ENCODE assay signal across 1 cellular context in genomic region chr11:7986768-7987559, GRCh38.
TF ChIP-seq lines count a peak whose summit lies in the region.

TSS of gene EIF3F (plus strand) at chr11:7987337. CDS start at chr11:7987353, 16 bp downstream.

TF ChIP-seq in SK-N-SH, 30 proteins besides CTCF, POLR2A, EP300 and RAD21 (continued from another document):
- peak; percentile 39; the same call in 1 of the 2 replicates for TF ChIP-seq FOSL2 (IDR thresholded peaks at IDR 0.05; ENCODE audit: borderline replicate concordance, low read depth)
- 0 out of 2 replicates have a peak, but pooled peaks have one; percentile 38 for TF ChIP-seq SIN3A (IDR thresholded peaks at IDR 0.05; ENCODE audit: borderline replicate concordance, low read depth, low read length)
- peak; percentile 76; the same call in 1 of the 2 replicates for TF ChIP-seq MXI1 (IDR thresholded peaks at IDR 0.05; ENCODE audit: low read depth, low read length)
- 0 out of 2 replicates have a peak, but pooled peaks have one; percentile 34 for TF ChIP-seq RFX5 (IDR thresholded peaks at IDR 0.05; ENCODE audit: low read length)
- TF ChIP-seq SMC3 (IDR thresholded peaks at IDR 0.05; ENCODE audit: low read depth, low read length), result peak; percentile 95
- TF ChIP-seq PBX3 (IDR thresholded peaks at IDR 0.05), result no peak
- TF ChIP-seq USF2 (IDR thresholded peaks at IDR 0.05; ENCODE audit: borderline replicate concordance, low read depth, low read length), result peak; percentile 84
- TF ChIP-seq MAX (IDR thresholded peaks at IDR 0.05; ENCODE audit: low read depth), result peak; percentile 89
- no peak for TF ChIP-seq RXRA (IDR thresholded peaks at IDR 0.05; ENCODE audit: borderline replicate concordance, low read depth)
